In genomic region chr6:135306740-135307420, GRCh38 we compare ENCODE assay signal across 1 cellular context.
TF ChIP-seq lines count a peak whose summit lies in the region.

No MANE protein-coding gene starts in this region.

TF ChIP-seq in K562, 482 proteins besides CTCF, POLR2A, EP300 and RAD21 (continued from another document and continues in another):
- peak in 1 of 2 experiments; percentile 43; a peak in 1 of 4 replicates for TF ChIP-seq ZNF318 (IDR thresholded peaks at IDR 0.05; ENCODE audit: borderline replicate concordance in 1 of 2, low read depth in 1 of 2)
- TF ChIP-seq BRD9 (IDR thresholded peaks at IDR 0.05; ENCODE audit: low read depth, partially characterized antibody): peak; percentile 71
- no peak for TF ChIP-seq ZKSCAN3 (CRISPR knock-in tag; IDR thresholded peaks at IDR 0.05)
- TF ChIP-seq MYC (IDR thresholded peaks at IDR 0.05; ENCODE audit: low read depth, low read length): no peak
- TF ChIP-seq MYC (CRISPR knock-in tag; IDR thresholded peaks at IDR 0.05; ENCODE audit: borderline replicate concordance, low read depth): no peak
- no peak for TF ChIP-seq ZNF444 (CRISPR knock-in tag; IDR thresholded peaks at IDR 0.05)
- no peak for TF ChIP-seq ZFX (CRISPR knock-in tag; IDR thresholded peaks at IDR 0.05)
- TF ChIP-seq ZNF583 (CRISPR knock-in tag; IDR thresholded peaks at IDR 0.05): no peak
- 0 out of 2 replicates have a peak, but pooled peaks have one; percentile 10 for TF ChIP-seq NR2C1 (IDR thresholded peaks at IDR 0.05)
- TF ChIP-seq NR2C1 (tag; IDR thresholded peaks at IDR 0.05): peak; percentile 58
- no peak for TF ChIP-seq HNRNPH1 (optimal IDR thresholded peaks at IDR 0.05; ENCODE audit: low read depth, low read length)
- TF ChIP-seq SMARCA4 (IDR thresholded peaks at IDR 0.05): peak; percentile 91
- peak; percentile 71 for TF ChIP-seq ZEB2 (IDR thresholded peaks at IDR 0.05)
- no peak for TF ChIP-seq HLTF (IDR thresholded peaks at IDR 0.05)
- TF ChIP-seq RAD51 (IDR thresholded peaks at IDR 0.05; ENCODE audit: borderline replicate concordance, low read depth): no peak
- no peak for TF ChIP-seq KDM4B (IDR thresholded peaks at IDR 0.05; ENCODE audit: borderline replicate concordance in 2 of 2, low read depth in 1 of 2)
- TF ChIP-seq CBFB (CRISPR knock-in tag; IDR thresholded peaks at IDR 0.05): no peak
- no peak for TF ChIP-seq ZNF696 (CRISPR knock-in tag; conservative IDR thresholded peaks at IDR 0.05)
- TF ChIP-seq, protein P1, sequence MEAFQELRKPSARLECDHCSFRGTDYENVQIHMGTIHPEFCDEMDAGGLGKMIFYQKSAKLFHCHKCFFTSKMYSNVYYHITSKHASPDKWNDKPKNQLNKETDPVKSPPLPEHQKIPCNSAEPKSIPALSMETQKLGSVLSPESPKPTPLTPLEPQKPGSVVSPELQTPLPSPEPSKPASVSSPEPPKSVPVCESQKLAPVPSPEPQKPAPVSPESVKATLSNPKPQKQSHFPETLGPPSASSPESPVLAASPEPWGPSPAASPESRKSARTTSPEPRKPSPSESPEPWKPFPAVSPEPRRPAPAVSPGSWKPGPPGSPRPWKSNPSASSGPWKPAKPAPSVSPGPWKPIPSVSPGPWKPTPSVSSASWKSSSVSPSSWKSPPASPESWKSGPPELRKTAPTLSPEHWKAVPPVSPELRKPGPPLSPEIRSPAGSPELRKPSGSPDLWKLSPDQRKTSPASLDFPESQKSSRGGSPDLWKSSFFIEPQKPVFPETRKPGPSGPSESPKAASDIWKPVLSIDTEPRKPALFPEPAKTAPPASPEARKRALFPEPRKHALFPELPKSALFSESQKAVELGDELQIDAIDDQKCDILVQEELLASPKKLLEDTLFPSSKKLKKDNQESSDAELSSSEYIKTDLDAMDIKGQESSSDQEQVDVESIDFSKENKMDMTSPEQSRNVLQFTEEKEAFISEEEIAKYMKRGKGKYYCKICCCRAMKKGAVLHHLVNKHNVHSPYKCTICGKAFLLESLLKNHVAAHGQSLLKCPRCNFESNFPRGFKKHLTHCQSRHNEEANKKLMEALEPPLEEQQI (IDR thresholded peaks at IDR 0.05): peak; percentile 73; the same call in 1 of the 2 replicates
- peak; percentile 77 for TF ChIP-seq POLR2H (tag; IDR thresholded peaks at IDR 0.05; ENCODE audit: low read depth)
- TF ChIP-seq, protein P2, sequence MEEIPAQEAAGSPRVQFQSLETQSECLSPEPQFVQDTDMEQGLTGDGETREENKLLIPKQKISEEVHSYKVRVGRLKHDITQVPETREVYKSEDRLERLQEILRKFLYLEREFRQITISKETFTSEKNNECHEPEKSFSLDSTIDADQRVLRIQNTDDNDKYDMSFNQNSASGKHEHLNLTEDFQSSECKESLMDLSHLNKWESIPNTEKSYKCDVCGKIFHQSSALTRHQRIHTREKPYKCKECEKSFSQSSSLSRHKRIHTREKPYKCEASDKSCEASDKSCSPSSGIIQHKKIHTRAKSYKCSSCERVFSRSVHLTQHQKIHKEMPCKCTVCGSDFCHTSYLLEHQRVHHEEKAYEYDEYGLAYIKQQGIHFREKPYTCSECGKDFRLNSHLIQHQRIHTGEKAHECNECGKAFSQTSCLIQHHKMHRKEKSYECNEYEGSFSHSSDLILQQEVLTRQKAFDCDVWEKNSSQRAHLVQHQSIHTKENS (CRISPR knock-in tag; IDR thresholded peaks at IDR 0.05): no peak
- no peak for TF ChIP-seq ZNF324 (CRISPR knock-in tag; IDR thresholded peaks at IDR 0.05)
- TF ChIP-seq RNF2 (IDR thresholded peaks at IDR 0.05): peak; percentile 97; the same call in 1 of the 2 replicates
- no peak for TF ChIP-seq MBD1 (CRISPR knock-in tag; IDR thresholded peaks at IDR 0.05)
- TF ChIP-seq MIER1 (IDR thresholded peaks at IDR 0.05; ENCODE audit: low read depth): no peak
- peak; percentile 68 for TF ChIP-seq NCOR1 (IDR thresholded peaks at IDR 0.05)
- peak; percentile 81; the same call in 1 of the 2 replicates for TF ChIP-seq MTA1 (IDR thresholded peaks at IDR 0.05; ENCODE audit: borderline replicate concordance)
- no peak for TF ChIP-seq ILF3 (IDR thresholded peaks at IDR 0.05; ENCODE audit: borderline replicate concordance)
- no peak for TF ChIP-seq PML (IDR thresholded peaks at IDR 0.05; ENCODE audit: low read length)
- TF ChIP-seq, protein P3, sequence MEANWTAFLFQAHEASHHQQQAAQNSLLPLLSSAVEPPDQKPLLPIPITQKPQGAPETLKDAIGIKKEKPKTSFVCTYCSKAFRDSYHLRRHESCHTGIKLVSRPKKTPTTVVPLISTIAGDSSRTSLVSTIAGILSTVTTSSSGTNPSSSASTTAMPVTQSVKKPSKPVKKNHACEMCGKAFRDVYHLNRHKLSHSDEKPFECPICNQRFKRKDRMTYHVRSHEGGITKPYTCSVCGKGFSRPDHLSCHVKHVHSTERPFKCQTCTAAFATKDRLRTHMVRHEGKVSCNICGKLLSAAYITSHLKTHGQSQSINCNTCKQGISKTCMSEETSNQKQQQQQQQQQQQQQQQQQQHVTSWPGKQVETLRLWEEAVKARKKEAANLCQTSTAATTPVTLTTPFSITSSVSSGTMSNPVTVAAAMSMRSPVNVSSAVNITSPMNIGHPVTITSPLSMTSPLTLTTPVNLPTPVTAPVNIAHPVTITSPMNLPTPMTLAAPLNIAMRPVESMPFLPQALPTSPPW (CRISPR knock-in tag; IDR thresholded peaks at IDR 0.05): 0 out of 2 replicates have a peak, but pooled peaks have one; percentile 16
- no peak for TF ChIP-seq SIX5 (IDR thresholded peaks at IDR 0.05; ENCODE audit: borderline replicate concordance in 1 of 2, insufficient read depth in 1 of 2, low read depth in 1 of 2, low read length in 2 of 2)
- peak; percentile 88 for TF ChIP-seq ARID1B (IDR thresholded peaks at IDR 0.05)
- no peak for TF ChIP-seq FOXO4 (CRISPR knock-in tag; IDR thresholded peaks at IDR 0.05)
- TF ChIP-seq ZNF764 (CRISPR knock-in tag; IDR thresholded peaks at IDR 0.05; ENCODE audit: low read depth): no peak
- TF ChIP-seq, protein P4, sequence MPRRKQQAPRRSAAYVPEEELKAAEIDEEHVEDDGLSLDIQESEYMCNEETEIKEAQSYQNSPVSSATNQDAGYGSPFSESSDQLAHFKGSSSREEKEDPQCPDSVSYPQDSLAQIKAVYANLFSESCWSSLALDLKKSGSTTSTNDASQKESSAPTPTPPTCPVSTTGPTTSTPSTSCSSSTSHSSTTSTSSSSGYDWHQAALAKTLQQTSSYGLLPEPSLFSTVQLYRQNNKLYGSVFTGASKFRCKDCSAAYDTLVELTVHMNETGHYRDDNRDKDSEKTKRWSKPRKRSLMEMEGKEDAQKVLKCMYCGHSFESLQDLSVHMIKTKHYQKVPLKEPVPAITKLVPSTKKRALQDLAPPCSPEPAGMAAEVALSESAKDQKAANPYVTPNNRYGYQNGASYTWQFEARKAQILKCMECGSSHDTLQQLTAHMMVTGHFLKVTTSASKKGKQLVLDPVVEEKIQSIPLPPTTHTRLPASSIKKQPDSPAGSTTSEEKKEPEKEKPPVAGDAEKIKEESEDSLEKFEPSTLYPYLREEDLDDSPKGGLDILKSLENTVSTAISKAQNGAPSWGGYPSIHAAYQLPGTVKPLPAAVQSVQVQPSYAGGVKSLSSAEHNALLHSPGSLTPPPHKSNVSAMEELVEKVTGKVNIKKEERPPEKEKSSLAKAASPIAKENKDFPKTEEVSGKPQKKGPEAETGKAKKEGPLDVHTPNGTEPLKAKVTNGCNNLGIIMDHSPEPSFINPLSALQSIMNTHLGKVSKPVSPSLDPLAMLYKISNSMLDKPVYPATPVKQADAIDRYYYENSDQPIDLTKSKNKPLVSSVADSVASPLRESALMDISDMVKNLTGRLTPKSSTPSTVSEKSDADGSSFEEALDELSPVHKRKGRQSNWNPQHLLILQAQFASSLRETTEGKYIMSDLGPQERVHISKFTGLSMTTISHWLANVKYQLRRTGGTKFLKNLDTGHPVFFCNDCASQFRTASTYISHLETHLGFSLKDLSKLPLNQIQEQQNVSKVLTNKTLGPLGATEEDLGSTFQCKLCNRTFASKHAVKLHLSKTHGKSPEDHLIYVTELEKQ (CRISPR knock-in tag; IDR thresholded peaks at IDR 0.05): no peak
